7 cellular contexts compared by ENCODE assay signal in genomic region chr3:195659136-195659533, GRCh38.
DNase-seq lines count a peak whose midpoint lies in the region; ATAC-seq and TF ChIP-seq lines count a peak whose summit lies in the region.
"Not testable (repeated sequence)": the region's sequence is repeated elsewhere in the genome, so short reads cannot be mapped to it uniquely, and the experiment has no call there.

No MANE protein-coding gene starts in this region.

- CTCF ChIA-PET in CD8-positive, alpha-beta memory T cell (lab: Charles Lee); WTC11 (lab: Charles Lee): not testable (repeated sequence)

- H3K4me3 Mint-ChIP-seq in CD8-positive, alpha-beta memory T cell: peak overlapping the region in 6 of 7 donors; percentile 11 to 65 (median 61)
- H3K4me3 Mint-ChIP-seq in WTC11: peak overlapping the region; percentile 62
- peak overlapping the region; percentile 11 for H3K4me3 Mint-ChIP-seq in activated naive CD4-positive, alpha-beta T cell treated with anti-CD3 and anti-CD28 coated beads, Interleukin-2, amount 50 U/mL, for 24 hours
- peak overlapping the region; percentile 27 to 54 for H3K4me3 Mint-ChIP-seq in effector memory CD8-positive, alpha-beta T cell

- not testable (repeated sequence) for DNase-seq in CD8-positive, alpha-beta memory T cell; MG63; WTC11 (ENCODE audit: low spot score); effector memory CD8-positive, alpha-beta T cell; left lung; psoas muscle

- not testable (repeated sequence) for ATAC-seq in WTC11
- ATAC-seq in effector memory CD8-positive, alpha-beta T cell (replicated peaks): peak; percentile 33
- peak; percentile 1 for ATAC-seq in left lung
- ATAC-seq in psoas muscle: peak in 1 of 4 donors; percentile 16

- WGBS in psoas muscle, 3 donors: 50 to 87% methylated on average over 1 to 2 of the region's 7 CpGs; no CpG with 5 or more reads in 1 of the 3 donors

- not testable (repeated sequence) for H3K4me3 ChIP-seq in CD8-positive, alpha-beta memory T cell (ENCODE audit: low read length)
- peak overlapping the region; percentile 31 for H3K4me3 ChIP-seq in MG63
- H3K4me3 ChIP-seq in left lung: peak overlapping the region; percentile 5 to 59
- H3K4me3 ChIP-seq in psoas muscle: peak overlapping the region; percentile 74

- H3K4me1 ChIP-seq in CD8-positive, alpha-beta memory T cell (ENCODE audit: insufficient read depth, low read length); psoas muscle: not testable (repeated sequence)
- peaks cover 0 to 13% of the 10 kb centered on the region in 2 donors for H3K4me1 ChIP-seq in left lung

- intact Hi-C loops in left lung (cut with DNase I); psoas muscle (cut with DNase I): not testable (repeated sequence)

- POLR2A ChIA-PET in CD8-positive, alpha-beta memory T cell (lab: Charles Lee); WTC11 (lab: Charles Lee): not testable (repeated sequence)

- H3K27me3 ChIP-seq in CD8-positive, alpha-beta memory T cell (ENCODE audit: insufficient read depth, low read length, poor library complexity, severe bottlenecking); MG63; left lung; psoas muscle (ENCODE audit: insufficient read depth in 3 of 3, low read length in 2 of 3): not testable (repeated sequence)

- not testable (repeated sequence) for H3K4me1 Mint-ChIP-seq in CD8-positive, alpha-beta memory T cell; WTC11; activated naive CD4-positive, alpha-beta T cell treated with anti-CD3 and anti-CD28 coated beads, Interleukin-2, amount 50 U/mL, for 24 hours; effector memory CD8-positive, alpha-beta T cell (ENCODE audit: low read depth in 2 of 2)

- H3K27ac Mint-ChIP-seq in CD8-positive, alpha-beta memory T cell; WTC11; activated naive CD4-positive, alpha-beta T cell treated with anti-CD3 and anti-CD28 coated beads, Interleukin-2, amount 50 U/mL, for 24 hours; effector memory CD8-positive, alpha-beta T cell: not testable (repeated sequence)

- not testable (repeated sequence) for TF ChIP-seq CTCF in WTC11 (IDR thresholded peaks at IDR 0.05); left lung (IDR thresholded peaks at IDR 0.05); psoas muscle (IDR thresholded peaks at IDR 0.05)

- not testable (repeated sequence) for H3K36me3 ChIP-seq in CD8-positive, alpha-beta memory T cell (ENCODE audit: insufficient read depth, low read length); MG63; psoas muscle (ENCODE audit: insufficient read depth in 1 of 2, low read depth in 1 of 2)
- peaks cover 0 to 11% of the 10 kb centered on the region in 2 donors for H3K36me3 ChIP-seq in left lung

- H3K27me3 Mint-ChIP-seq in CD8-positive, alpha-beta memory T cell; WTC11 (ENCODE audit: low read depth); activated naive CD4-positive, alpha-beta T cell treated with anti-CD3 and anti-CD28 coated beads, Interleukin-2, amount 50 U/mL, for 24 hours; effector memory CD8-positive, alpha-beta T cell: not testable (repeated sequence)

- not testable (repeated sequence) for H3K9me3 Mint-ChIP-seq in CD8-positive, alpha-beta memory T cell; WTC11; activated naive CD4-positive, alpha-beta T cell treated with anti-CD3 and anti-CD28 coated beads, Interleukin-2, amount 50 U/mL, for 24 hours; effector memory CD8-positive, alpha-beta T cell

- not testable (repeated sequence) for H3K27ac ChIP-seq in CD8-positive, alpha-beta memory T cell (ENCODE audit: low read depth, low read length); left lung; psoas muscle

- H3K9me3 ChIP-seq in CD8-positive, alpha-beta memory T cell (ENCODE audit: low read length); MG63; left lung; psoas muscle: not testable (repeated sequence)

- not testable (repeated sequence) for H3K36me3 Mint-ChIP-seq in CD8-positive, alpha-beta memory T cell; WTC11; activated naive CD4-positive, alpha-beta T cell treated with anti-CD3 and anti-CD28 coated beads, Interleukin-2, amount 50 U/mL, for 24 hours
- peaks cover 14% of the 10 kb centered on the region for H3K36me3 Mint-ChIP-seq in effector memory CD8-positive, alpha-beta T cell (ENCODE audit: insufficient read depth)

Comparison
In these comparisons a context has a peak if more than half of its experiments do, and no peak if none do; other contexts are left out.
1. H3K4me3 Mint-ChIP-seq: peak in every context shown above with its lines; median percentile 62 in WTC11; 61 in CD8-positive, alpha-beta memory T cell; 40 in effector memory CD8-positive, alpha-beta T cell; 11 in activated naive CD4-positive, alpha-beta T cell treated with anti-CD3 and anti-CD28 coated beads, Interleukin-2, amount 50 U/mL, for 24 hours.